ENCODE assay signal across 17 cellular contexts in genomic region chr3:31091748-31092147, GRCh38.
A peak's percentile ranks its signal among the peaks of the same experiment; 100 is the strongest.
DNase-seq lines count a peak whose midpoint lies in the region; ATAC-seq, FAIRE-seq and TF ChIP-seq lines count a peak whose summit lies in the region.
"Had no signal": no experiment of that assay in that cellular context is flagged by ENCODE, and none has a peak within 500 bp of the region (broad histone marks: within the 10 kb centered on the region; RNA-seq: fewer than 3 reads in every experiment).

No MANE protein-coding gene starts in this region.

- BruUV-seq in endothelial cell of umbilical vein (replicated peaks; lab: Mats Ljungman, UMichigan): no TSS peak

- no peaks in the 10 kb centered on the region for H3K79me2 ChIP-seq in Loucy (ENCODE audit: insufficient read depth, low read length)
- H3K79me2 ChIP-seq in endothelial cell of umbilical vein (ENCODE audit: control insufficient read depth, insufficient read depth, low read length): no peaks in the 10 kb centered on the region

- CTCF ChIA-PET in endothelial cell of umbilical vein (lab: Charles Lee): interaction anchor here (1.6 to 2.8 kb wide), 2 partner anchors 10 to 14 kb away, joined by 3 to 9 read pairs; no protein-coding TSS in a partner anchor

- no peaks in the 10 kb centered on the region for H3K4me1 ChIP-seq in Loucy (ENCODE audit: insufficient read depth, low read length, poor library complexity, severe bottlenecking)
- H3K4me1 ChIP-seq in endothelial cell of umbilical vein (ENCODE audit: control insufficient read depth, extremely low read depth, insufficient read depth, low read length): peaks cover 13% of the 10 kb centered on the region
- peaks cover 12% of the 10 kb centered on the region for H3K4me1 ChIP-seq in upper lobe of right lung
- H3K4me1 ChIP-seq: A549 had no signal

- intact Hi-C loops in endothelial cell of umbilical vein (cut with micrococcal nuclease): no loop called here
- intact Hi-C loops in upper lobe of right lung (cut with DNase I): no loop called here

- H3K27ac ChIP-seq in endothelial cell of umbilical vein (ENCODE audit: insufficient read depth, low read depth, low read length) (no peak overlapping the region), upper lobe of right lung (no peak overlapping the region)
- H3K27ac ChIP-seq: A549, BLaER1, HL-60 had no signal

- H3K4me2 ChIP-seq in Loucy (ENCODE audit: low read depth, low read length, poor library complexity, severe bottlenecking) (no peak overlapping the region), endothelial cell of umbilical vein (ENCODE audit: insufficient read depth, low read length) (no peak overlapping the region)
- H3K4me2 ChIP-seq: A549, BLaER1, GM23338 had no signal

- TF ChIP-seq CTCF in GM12873 (IDR thresholded peaks at IDR 0.05; ENCODE audit: insufficient read depth, low read depth, low read length, missing control alignments) (peak; percentile 8), Loucy (conservative IDR thresholded peaks at IDR 0.05; ENCODE audit: low read length) (peak; percentile 21; the same call in 1 of the 2 replicates), endothelial cell of umbilical vein (IDR thresholded peaks at IDR 0.05; ENCODE audit: extremely low read depth in 1 of 2, insufficient read depth in 1 of 2, low read depth in 1 of 2, low read length in 2 of 2) (no peak), upper lobe of right lung (IDR thresholded peaks at IDR 0.05) (no peak)

- no peaks in the 10 kb centered on the region for H3K9me1 ChIP-seq in endothelial cell of umbilical vein (replicated peaks; ENCODE audit: control insufficient read depth, extremely low read depth, insufficient read depth, low read length)

- DNase-seq in endothelial cell of umbilical vein (ENCODE audit: low read depth, low spot score): no peak
- no peak for DNase-seq in NCI-H524 treated with DMSO at 0.1 percent for 48 hours (lab: John Stamatoyannopoulos, UW)
- DNase-seq in upper lobe of right lung: no peak
- DNase-seq: AML-193; CD4-positive, CD25-positive, alpha-beta regulatory T cell; DMS53; H7; KBM-7 had no signal

- ATAC-seq in HG02973 (IDR thresholded peaks at IDR 0.05; ENCODE audit: unreplicated experiment): no peak
- no peak for ATAC-seq in upper lobe of right lung
- ATAC-seq: GM12878, GM23338 had no signal

- dilution Hi-C loops in endothelial cell of umbilical vein (cut with MboI; ENCODE audit: extremely low pct_ligation_motif_present, low sequenced_read_pairs): no loop called here

- no peaks in the 10 kb centered on the region for H3F3A ChIP-seq in Loucy (ENCODE audit: low read depth)

- no peaks in the 10 kb centered on the region for H3K9me2 ChIP-seq in Loucy (replicated peaks; ENCODE audit: low read depth, low read length)

- H3K36me3 ChIP-seq in Loucy (ENCODE audit: insufficient read depth, low read length) (no peaks in the 10 kb centered on the region), endothelial cell of umbilical vein (ENCODE audit: control insufficient read depth in 2 of 2, extremely low read depth in 1 of 2, insufficient read depth in 2 of 2, low read length in 2 of 2) (no peaks in the 10 kb centered on the region), upper lobe of right lung (no peaks in the 10 kb centered on the region)
- H3K36me3 ChIP-seq: BLaER1 had no signal

- H2AFZ ChIP-seq in Loucy (ENCODE audit: low read length) (no peak overlapping the region), endothelial cell of umbilical vein (ENCODE audit: low read depth, low read length) (no peak overlapping the region)
- H2AFZ ChIP-seq: GM23338 had no signal

- H3K4me3 ChIP-seq in Loucy (ENCODE audit: low read length, poor library complexity, severe bottlenecking) (no peak overlapping the region), endothelial cell of umbilical vein (replicated peaks in 1 of 3; ENCODE audit: insufficient read depth in 1 of 3, low read depth in 1 of 3, low read length in 3 of 3) (no peak overlapping the region), upper lobe of right lung (no peak overlapping the region)
- H3K4me3 ChIP-seq: A549, BLaER1, GM12878, GM23338 had no signal

- no peaks in the 10 kb centered on the region for H3K27me3 ChIP-seq in Loucy (ENCODE audit: insufficient read depth, low read length, poor library complexity, severe bottlenecking)
- H3K27me3 ChIP-seq in endothelial cell of umbilical vein (ENCODE audit: control insufficient read depth in 2 of 2, insufficient read depth in 2 of 2, low read length in 2 of 2): no peaks in the 10 kb centered on the region
- no peaks in the 10 kb centered on the region for H3K27me3 ChIP-seq in upper lobe of right lung
- H3K27me3 ChIP-seq: BLaER1 had no signal

- peak; percentile 38 for FAIRE-seq in endothelial cell of umbilical vein (lab: Jason Lieb, UNC)
- FAIRE-seq: A549, GM12878, GM18507 had no signal

- no peaks in the 10 kb centered on the region for H4K20me1 ChIP-seq in Loucy (ENCODE audit: insufficient read depth, low read length, poor library complexity, severe bottlenecking)
- no peaks in the 10 kb centered on the region for H4K20me1 ChIP-seq in endothelial cell of umbilical vein (replicated peaks; ENCODE audit: control insufficient read depth, extremely low read depth, insufficient read depth, low read length)
- H4K20me1 ChIP-seq: BLaER1 had no signal

- TF ChIP-seq POLR2A in endothelial cell of umbilical vein (IDR thresholded peaks at IDR 0.05; ENCODE audit: low read depth, low read length): no peak

- H3K9ac ChIP-seq in Loucy (ENCODE audit: low read depth, low read length, poor library complexity, severe bottlenecking): no peak overlapping the region
- H3K9ac ChIP-seq in endothelial cell of umbilical vein (replicated peaks; ENCODE audit: extremely low read depth, insufficient read depth, low read length): no peak overlapping the region
- H3K9ac ChIP-seq: BLaER1 had no signal

- no peaks in the 10 kb centered on the region for H3K9me3 ChIP-seq in Loucy (ENCODE audit: insufficient read depth, low read depth, low read length)
- H3K9me3 ChIP-seq in endothelial cell of umbilical vein (replicated peaks; ENCODE audit: control insufficient read depth, insufficient read depth, low read length): no peaks in the 10 kb centered on the region
- no peaks in the 10 kb centered on the region for H3K9me3 ChIP-seq in upper lobe of right lung
- H3K9me3 ChIP-seq: A549, BLaER1 had no signal

- POLR2A ChIA-PET in endothelial cell of umbilical vein (lab: Charles Lee): no interaction called here

TF ChIP-seq in endothelial cell of umbilical vein, 7 proteins besides CTCF, POLR2A, EP300 and RAD21:
- TF ChIP-seq GATA2 (IDR thresholded peaks at IDR 0.05; ENCODE audit: insufficient read depth, insufficient read length, low read depth, low read length): no peak
- no peak for TF ChIP-seq EZH2 (IDR thresholded peaks at IDR 0.05; ENCODE audit: borderline replicate concordance, low read depth, low read length, severe bottlenecking)
TF ChIP-seq in endothelial cell of umbilical vein: peak in this region for 0.

Comparison
In these comparisons a context has a peak if more than half of its experiments do, and no peak if none do; other contexts are left out.
1. CTCF ChIP-seq: peak in GM12873 (single experiment) and Loucy (single experiment); none in endothelial cell of umbilical vein (0 of 2) and upper lobe of right lung (single experiment).